1 cellular context compared by ENCODE assay signal in the genomic region with DNA sequence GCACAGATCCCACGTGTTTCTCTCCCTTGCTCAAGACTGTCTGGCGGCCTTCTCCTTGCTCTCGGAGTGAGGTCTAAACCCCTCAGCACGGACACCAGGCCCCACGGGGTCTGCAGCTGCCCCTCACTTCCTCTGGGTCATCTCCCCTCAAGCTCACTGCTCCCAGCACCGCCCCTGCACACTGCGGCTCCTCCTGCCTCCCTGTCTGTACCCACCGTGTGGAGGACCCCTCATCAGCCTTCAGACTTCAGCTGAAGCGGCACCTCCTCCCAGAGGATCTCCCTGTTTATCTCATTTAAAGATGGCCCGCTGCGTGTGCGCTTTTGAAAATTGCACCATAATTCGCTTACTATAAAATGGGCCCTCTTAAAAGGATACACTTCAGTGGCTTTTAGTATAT.
TF ChIP-seq lines count a peak whose summit lies in the region.

No MANE protein-coding gene starts in this region.

TF ChIP-seq in GM23338, 12 proteins besides CTCF, POLR2A, EP300 and RAD21 (continued from another document):
- TF ChIP-seq, protein P1, sequence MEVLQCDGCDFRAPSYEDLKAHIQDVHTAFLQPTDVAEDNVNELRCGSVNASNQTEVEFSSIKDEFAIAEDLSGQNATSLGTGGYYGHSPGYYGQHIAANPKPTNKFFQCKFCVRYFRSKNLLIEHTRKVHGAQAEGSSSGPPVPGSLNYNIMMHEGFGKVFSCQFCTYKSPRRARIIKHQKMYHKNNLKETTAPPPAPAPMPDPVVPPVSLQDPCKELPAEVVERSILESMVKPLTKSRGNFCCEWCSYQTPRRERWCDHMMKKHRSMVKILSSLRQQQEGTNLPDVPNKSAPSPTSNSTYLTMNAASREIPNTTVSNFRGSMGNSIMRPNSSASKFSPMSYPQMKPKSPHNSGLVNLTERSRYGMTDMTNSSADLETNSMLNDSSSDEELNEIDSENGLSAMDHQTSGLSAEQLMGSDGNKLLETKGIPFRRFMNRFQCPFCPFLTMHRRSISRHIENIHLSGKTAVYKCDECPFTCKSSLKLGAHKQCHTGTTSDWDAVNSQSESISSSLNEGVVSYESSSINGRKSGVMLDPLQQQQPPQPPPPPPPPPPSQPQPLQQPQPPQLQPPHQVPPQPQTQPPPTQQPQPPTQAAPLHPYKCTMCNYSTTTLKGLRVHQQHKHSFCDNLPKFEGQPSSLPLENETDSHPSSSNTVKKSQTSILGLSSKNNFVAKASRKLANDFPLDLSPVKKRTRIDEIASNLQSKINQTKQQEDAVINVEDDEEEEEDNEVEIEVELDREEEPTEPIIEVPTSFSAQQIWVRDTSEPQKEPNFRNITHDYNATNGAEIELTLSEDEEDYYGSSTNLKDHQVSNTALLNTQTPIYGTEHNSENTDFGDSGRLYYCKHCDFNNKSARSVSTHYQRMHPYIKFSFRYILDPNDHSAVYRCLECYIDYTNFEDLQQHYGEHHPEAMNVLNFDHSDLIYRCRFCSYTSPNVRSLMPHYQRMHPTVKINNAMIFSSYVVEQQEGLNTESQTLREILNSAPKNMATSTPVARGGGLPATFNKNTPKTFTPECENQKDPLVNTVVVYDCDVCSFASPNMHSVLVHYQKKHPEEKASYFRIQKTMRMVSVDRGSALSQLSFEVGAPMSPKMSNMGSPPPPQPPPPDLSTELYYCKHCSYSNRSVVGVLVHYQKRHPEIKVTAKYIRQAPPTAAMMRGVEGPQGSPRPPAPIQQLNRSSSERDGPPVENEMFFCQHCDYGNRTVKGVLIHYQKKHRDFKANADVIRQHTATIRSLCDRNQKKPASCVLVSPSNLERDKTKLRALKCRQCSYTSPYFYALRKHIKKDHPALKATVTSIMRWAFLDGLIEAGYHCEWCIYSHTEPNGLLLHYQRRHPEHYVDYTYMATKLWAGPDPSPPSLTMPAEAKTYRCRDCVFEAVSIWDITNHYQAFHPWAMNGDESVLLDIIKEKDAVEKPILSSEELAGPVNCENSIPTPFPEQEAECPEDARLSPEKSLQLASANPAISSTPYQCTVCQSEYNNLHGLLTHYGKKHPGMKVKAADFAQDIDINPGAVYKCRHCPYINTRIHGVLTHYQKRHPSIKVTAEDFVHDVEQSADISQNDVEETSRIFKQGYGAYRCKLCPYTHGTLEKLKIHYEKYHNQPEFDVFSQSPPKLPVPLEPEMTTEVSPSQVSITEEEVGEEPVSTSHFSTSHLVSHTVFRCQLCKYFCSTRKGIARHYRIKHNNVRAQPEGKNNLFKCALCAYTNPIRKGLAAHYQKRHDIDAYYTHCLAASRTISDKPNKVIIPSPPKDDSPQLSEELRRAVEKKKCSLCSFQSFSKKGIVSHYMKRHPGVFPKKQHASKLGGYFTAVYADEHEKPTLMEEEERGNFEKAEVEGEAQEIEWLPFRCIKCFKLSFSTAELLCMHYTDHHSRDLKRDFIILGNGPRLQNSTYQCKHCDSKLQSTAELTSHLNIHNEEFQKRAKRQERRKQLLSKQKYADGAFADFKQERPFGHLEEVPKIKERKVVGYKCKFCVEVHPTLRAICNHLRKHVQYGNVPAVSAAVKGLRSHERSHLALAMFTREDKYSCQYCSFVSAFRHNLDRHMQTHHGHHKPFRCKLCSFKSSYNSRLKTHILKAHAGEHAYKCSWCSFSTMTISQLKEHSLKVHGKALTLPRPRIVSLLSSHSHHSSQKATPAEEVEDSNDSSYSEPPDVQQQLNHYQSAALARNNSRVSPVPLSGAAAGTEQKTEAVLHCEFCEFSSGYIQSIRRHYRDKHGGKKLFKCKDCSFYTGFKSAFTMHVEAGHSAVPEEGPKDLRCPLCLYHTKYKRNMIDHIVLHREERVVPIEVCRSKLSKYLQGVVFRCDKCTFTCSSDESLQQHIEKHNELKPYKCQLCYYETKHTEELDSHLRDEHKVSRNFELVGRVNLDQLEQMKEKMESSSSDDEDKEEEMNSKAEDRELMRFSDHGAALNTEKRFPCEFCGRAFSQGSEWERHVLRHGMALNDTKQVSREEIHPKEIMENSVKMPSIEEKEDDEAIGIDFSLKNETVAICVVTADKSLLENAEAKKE (CRISPR knock-in tag; IDR thresholded peaks at IDR 0.05): no peak
- no peak for TF ChIP-seq JUNB (IDR thresholded peaks at IDR 0.05; ENCODE audit: unreplicated experiment)
- no peak for TF ChIP-seq STAT1 (IDR thresholded peaks at IDR 0.05; ENCODE audit: unreplicated experiment)
- TF ChIP-seq ZNF331 (CRISPR knock-in tag; IDR thresholded peaks at IDR 0.05; ENCODE audit: low read depth): no peak
- no peak for TF ChIP-seq POLR2AphosphoS5 (IDR thresholded peaks at IDR 0.05; ENCODE audit: low read depth)
- TF ChIP-seq CREB1 (CRISPR knock-in tag; IDR thresholded peaks at IDR 0.05; ENCODE audit: low read depth): no peak
- no peak for TF ChIP-seq EZH2phosphoT487 (IDR thresholded peaks at IDR 0.05; ENCODE audit: unreplicated experiment)
- TF ChIP-seq NANOG (IDR thresholded peaks at IDR 0.05; ENCODE audit: borderline replicate concordance): no peak
- TF ChIP-seq, protein P2, sequence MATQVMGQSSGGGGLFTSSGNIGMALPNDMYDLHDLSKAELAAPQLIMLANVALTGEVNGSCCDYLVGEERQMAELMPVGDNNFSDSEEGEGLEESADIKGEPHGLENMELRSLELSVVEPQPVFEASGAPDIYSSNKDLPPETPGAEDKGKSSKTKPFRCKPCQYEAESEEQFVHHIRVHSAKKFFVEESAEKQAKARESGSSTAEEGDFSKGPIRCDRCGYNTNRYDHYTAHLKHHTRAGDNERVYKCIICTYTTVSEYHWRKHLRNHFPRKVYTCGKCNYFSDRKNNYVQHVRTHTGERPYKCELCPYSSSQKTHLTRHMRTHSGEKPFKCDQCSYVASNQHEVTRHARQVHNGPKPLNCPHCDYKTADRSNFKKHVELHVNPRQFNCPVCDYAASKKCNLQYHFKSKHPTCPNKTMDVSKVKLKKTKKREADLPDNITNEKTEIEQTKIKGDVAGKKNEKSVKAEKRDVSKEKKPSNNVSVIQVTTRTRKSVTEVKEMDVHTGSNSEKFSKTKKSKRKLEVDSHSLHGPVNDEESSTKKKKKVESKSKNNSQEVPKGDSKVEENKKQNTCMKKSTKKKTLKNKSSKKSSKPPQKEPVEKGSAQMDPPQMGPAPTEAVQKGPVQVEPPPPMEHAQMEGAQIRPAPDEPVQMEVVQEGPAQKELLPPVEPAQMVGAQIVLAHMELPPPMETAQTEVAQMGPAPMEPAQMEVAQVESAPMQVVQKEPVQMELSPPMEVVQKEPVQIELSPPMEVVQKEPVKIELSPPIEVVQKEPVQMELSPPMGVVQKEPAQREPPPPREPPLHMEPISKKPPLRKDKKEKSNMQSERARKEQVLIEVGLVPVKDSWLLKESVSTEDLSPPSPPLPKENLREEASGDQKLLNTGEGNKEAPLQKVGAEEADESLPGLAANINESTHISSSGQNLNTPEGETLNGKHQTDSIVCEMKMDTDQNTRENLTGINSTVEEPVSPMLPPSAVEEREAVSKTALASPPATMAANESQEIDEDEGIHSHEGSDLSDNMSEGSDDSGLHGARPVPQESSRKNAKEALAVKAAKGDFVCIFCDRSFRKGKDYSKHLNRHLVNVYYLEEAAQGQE (IDR thresholded peaks at IDR 0.05; ENCODE audit: unreplicated experiment): no peak
- no peak for TF ChIP-seq EZH2 (IDR thresholded peaks at IDR 0.05; ENCODE audit: low read depth, unreplicated experiment)
